18 cellular contexts compared by ENCODE assay signal in genomic region chr10:43115881-43116595, GRCh38. TPM values are rescaled to one million over a fixed set of nuclear protein-coding genes. Genes with fewer than 3 reads are reported as not detected.
DNase-seq lines count a peak whose midpoint lies in the region; ATAC-seq, FAIRE-seq and TF ChIP-seq lines count a peak whose summit lies in the region.
"Had no signal": no experiment of that assay in that cellular context is flagged by ENCODE, and none has a peak within 500 bp of the region (broad histone marks: within the 10 kb centered on the region; RNA-seq: fewer than 3 reads in every experiment).

No MANE protein-coding gene starts in this region.

- TF ChIP-seq CTCF in sigmoid colon (IDR thresholded peaks at IDR 0.05): no peak

- FAIRE-seq in urothelium cell line (lab: Jason Lieb, UNC): peak; percentile 68
- FAIRE-seq: G401.6, GM12891 had no signal

- H3K36me3 ChIP-seq in sigmoid colon: no peaks in the 10 kb centered on the region
- H3K36me3 ChIP-seq: BLaER1 treated with 17β-estradiol and CSF1 and Interleukin-3, amounts not matched to agents 10 nM and 100 nM had no signal

- no peaks in the 10 kb centered on the region for H3K4me1 ChIP-seq in sigmoid colon

- H3K9me3 ChIP-seq in sigmoid colon: no peaks in the 10 kb centered on the region
- H3K9me3 ChIP-seq: BLaER1 treated with 17β-estradiol and CSF1 and Interleukin-3, amounts not matched to agents 10 nM and 100 nM had no signal

- no peak for TF ChIP-seq POLR2A in sigmoid colon (IDR thresholded peaks at IDR 0.05)

- no peak for ATAC-seq in GM18909 (IDR thresholded peaks at IDR 0.05; ENCODE audit: poor library complexity, unreplicated experiment)

- peaks cover 50% of the 10 kb centered on the region for H3K4me1 Mint-ChIP-seq in dendritic cell treated with granulocyte-macrophage colony-stimulating factor and Interleukin-4, amounts not matched to agents 40 ng/mL and 50 ng/mL, for 4 days (ENCODE audit: low read depth)
- H3K4me1 Mint-ChIP-seq: GM23338, H9 had no signal

- intact Hi-C loops in dendritic cell treated with granulocyte-macrophage colony-stimulating factor and Interleukin-4, amounts not matched to agents 40 ng/mL and 50 ng/mL, for 4 days (cut with micrococcal nuclease): no loop called here
- intact Hi-C loops in sigmoid colon (cut with DNase I): no loop called here

- no peak overlapping the region for H3K27ac ChIP-seq in sigmoid colon

- no peaks in the 10 kb centered on the region for H3K9me3 Mint-ChIP-seq in dendritic cell treated with granulocyte-macrophage colony-stimulating factor and Interleukin-4, amounts not matched to agents 40 ng/mL and 50 ng/mL, for 4 days
- H3K9me3 Mint-ChIP-seq: CD4-positive, alpha-beta memory T cell; GM23338; H9 had no signal

- no peaks in the 10 kb centered on the region for H3K27me3 ChIP-seq in sigmoid colon
- H3K27me3 ChIP-seq: BLaER1 treated with 17β-estradiol and CSF1 and Interleukin-3, amounts not matched to agents 10 nM and 100 nM had no signal

- H3K27ac Mint-ChIP-seq in dendritic cell treated with granulocyte-macrophage colony-stimulating factor and Interleukin-4, amounts not matched to agents 40 ng/mL and 50 ng/mL, for 4 days: peak overlapping the region; percentile 35
- H3K27ac Mint-ChIP-seq: GM23338 had no signal

- TF ChIP-seq EP300 in sigmoid colon (IDR thresholded peaks at IDR 0.05): no peak

- no peak overlapping the region for H3K4me3 Mint-ChIP-seq in dendritic cell treated with granulocyte-macrophage colony-stimulating factor and Interleukin-4, amounts not matched to agents 40 ng/mL and 50 ng/mL, for 4 days
- H3K4me3 Mint-ChIP-seq: CD4-positive, alpha-beta memory T cell; GM23338; H9 had no signal

- peaks cover 5% of the 10 kb centered on the region for H3K27me3 Mint-ChIP-seq in dendritic cell treated with granulocyte-macrophage colony-stimulating factor and Interleukin-4, amounts not matched to agents 40 ng/mL and 50 ng/mL, for 4 days
- H3K27me3 Mint-ChIP-seq: CD4-positive, alpha-beta memory T cell had no signal

- no peaks in the 10 kb centered on the region for H3K36me3 Mint-ChIP-seq in dendritic cell treated with granulocyte-macrophage colony-stimulating factor and Interleukin-4, amounts not matched to agents 40 ng/mL and 50 ng/mL, for 4 days (ENCODE audit: low read depth)
- H3K36me3 Mint-ChIP-seq: CD4-positive, alpha-beta memory T cell had no signal

- no peak overlapping the region for H3K4me3 ChIP-seq in sigmoid colon
- H3K4me3 ChIP-seq: BLaER1 treated with 17β-estradiol and CSF1 and Interleukin-3, amounts not matched to agents 10 nM and 100 nM; GM23338 had no signal

- peak; percentile 54 for DNase-seq in activated effector memory CD4-positive, alpha-beta T cell treated with anti-CD3 and anti-CD28 coated beads, Interleukin-2, amount 50 U/mL, for 16 hours
- no peak for DNase-seq in activated effector memory CD4-positive, alpha-beta T cell treated with Interleukin-2 at 50 U/mL for 16 hours
- DNase-seq in sigmoid colon: peak; percentile 55
- DNase-seq in urothelium cell line (ENCODE audit: low spot score): no peak
- DNase-seq in H4 (ENCODE audit: low spot score): no peak
- DNase-seq: 8988T; AML-193; CD4-positive, alpha-beta memory T cell; DMS153; DMS79 treated with DMSO at 0.1 percent for 48 hours; EL; H9 had no signal

- whole genome bisulfite sequencing in sigmoid colon, 2 donors: 88 to 92% methylated on average over 10 of the region's 10 CpGs

RNA-seq across cellular contexts. Expression of gene CSGALNACT2, which starts 22.2 kb away (rescaled TPM):
- total RNA-seq in sigmoid colon: 10 to 100 TPM; 25.0 to 37.1 (median 30.9) TPM
- 1 to 10 TPM; 3.2 to 6.9 (median 6.0) TPM for polyA plus RNA-seq in sigmoid colon
- 1.6 and 3.9 TPM in 2 replicates for total RNA-seq in H4 (2014; rRNA removed; shearing (Covaris generic))

RNA-seq across cellular contexts. Expression of gene RET, which starts 39.2 kb away (rescaled TPM):
- total RNA-seq in sigmoid colon: 1 to 10 TPM; 1.8 to 6.5 (median 4.6) TPM
- 1 to 10 TPM in 1 of 3 donors, not detected in 2; 3.4 TPM for polyA plus RNA-seq in sigmoid colon
- total RNA-seq in H4 (2014; rRNA removed; shearing (Covaris generic)): 0.04 TPM in 1 of 2 replicates, not detected in the other
- total RNA-seq: CD4-positive, alpha-beta memory T cell had no signal
- polyA plus RNA-seq: CD4-positive, alpha-beta memory T cell had no signal

Comparison
In these comparisons a context has a peak if more than half of its experiments do, and no peak if none do; other contexts are left out.
1. DNase-seq: peak in activated effector memory CD4-positive, alpha-beta T cell treated with anti-CD3 and anti-CD28 coated beads, Interleukin-2, amount 50 U/mL, for 16 hours (single experiment) and sigmoid colon (single experiment); none in activated effector memory CD4-positive, alpha-beta T cell treated with Interleukin-2 at 50 U/mL for 16 hours (single experiment), urothelium cell line (single experiment) and H4 (single experiment).